ENCODE assay signal across 1 cellular context in the genomic region with DNA sequence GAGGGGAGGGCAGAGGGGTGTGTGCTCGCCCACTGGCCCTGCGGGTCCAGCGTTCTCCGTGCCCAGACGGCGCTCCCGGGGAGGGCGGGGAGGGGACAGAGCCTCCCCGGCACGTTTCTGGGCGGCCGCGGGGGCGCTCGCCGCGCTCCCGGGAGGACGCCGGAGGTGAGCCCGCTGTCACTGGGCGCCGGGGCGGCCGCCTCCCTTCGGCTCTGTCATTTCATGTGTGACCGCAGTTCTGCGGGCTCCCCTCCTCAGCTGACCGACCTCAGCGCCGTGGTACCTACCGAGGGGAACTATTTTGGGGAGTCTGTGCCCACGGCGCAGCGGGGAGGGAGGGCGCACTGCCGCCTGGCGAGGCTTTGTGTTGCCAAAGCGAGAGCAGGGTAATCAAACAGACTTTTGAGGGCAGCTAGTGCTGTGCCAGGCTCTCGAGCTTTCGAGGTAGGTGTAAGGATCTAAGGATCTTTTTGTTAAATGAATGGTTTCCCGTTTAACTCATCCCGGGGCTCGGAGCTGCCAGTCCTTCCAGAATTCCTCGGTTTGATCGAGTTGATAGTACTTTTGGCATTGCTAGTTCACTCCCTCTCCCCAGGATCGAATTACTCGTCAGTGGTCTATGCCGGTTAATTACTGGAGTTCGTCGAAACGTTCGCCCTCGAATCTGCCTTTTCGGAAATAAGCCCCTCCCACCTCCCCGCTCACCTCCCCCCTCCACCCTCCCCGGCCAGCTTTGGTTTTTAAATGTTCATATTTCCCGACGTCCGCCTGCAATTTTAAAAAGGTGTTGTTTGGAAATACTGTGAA.
TF ChIP-seq lines count a peak whose summit lies in the region.

No MANE protein-coding gene starts in this region.

TF ChIP-seq in HepG2, 621 proteins besides CTCF, POLR2A, EP300 and RAD21 (continued from another document and continues in another):
- no peak for TF ChIP-seq MNT (IDR thresholded peaks at IDR 0.05)
- 0 out of 2 replicates have a peak, but pooled peaks have one; percentile 34 for TF ChIP-seq KDM5B (CRISPR knock-in tag; IDR thresholded peaks at IDR 0.05; ENCODE audit: borderline replicate concordance)
- peak; percentile 59; the same call in 1 of the 2 replicates for TF ChIP-seq SIX1 (CRISPR knock-in tag; IDR thresholded peaks at IDR 0.05; ENCODE audit: borderline replicate concordance)
- TF ChIP-seq CCDC6 (CRISPR knock-in tag; IDR thresholded peaks at IDR 0.05) = no peak
- TF ChIP-seq ZNF768 (CRISPR knock-in tag; IDR thresholded peaks at IDR 0.05) = peak; percentile 66; the same call in 1 of the 2 replicates
- TF ChIP-seq, protein P1, sequence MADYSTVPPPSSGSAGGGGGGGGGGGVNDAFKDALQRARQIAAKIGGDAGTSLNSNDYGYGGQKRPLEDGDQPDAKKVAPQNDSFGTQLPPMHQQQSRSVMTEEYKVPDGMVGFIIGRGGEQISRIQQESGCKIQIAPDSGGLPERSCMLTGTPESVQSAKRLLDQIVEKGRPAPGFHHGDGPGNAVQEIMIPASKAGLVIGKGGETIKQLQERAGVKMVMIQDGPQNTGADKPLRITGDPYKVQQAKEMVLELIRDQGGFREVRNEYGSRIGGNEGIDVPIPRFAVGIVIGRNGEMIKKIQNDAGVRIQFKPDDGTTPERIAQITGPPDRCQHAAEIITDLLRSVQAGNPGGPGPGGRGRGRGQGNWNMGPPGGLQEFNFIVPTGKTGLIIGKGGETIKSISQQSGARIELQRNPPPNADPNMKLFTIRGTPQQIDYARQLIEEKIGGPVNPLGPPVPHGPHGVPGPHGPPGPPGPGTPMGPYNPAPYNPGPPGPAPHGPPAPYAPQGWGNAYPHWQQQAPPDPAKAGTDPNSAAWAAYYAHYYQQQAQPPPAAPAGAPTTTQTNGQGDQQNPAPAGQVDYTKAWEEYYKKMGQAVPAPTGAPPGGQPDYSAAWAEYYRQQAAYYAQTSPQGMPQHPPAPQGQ (CRISPR knock-in tag; IDR thresholded peaks at IDR 0.05; ENCODE audit: borderline replicate concordance) = no peak
- TF ChIP-seq ZNF644 (CRISPR knock-in tag; IDR thresholded peaks at IDR 0.05; ENCODE audit: low read depth) = no peak
- TF ChIP-seq FOXA3 (CRISPR knock-in tag; IDR thresholded peaks at IDR 0.05) = 0 out of 2 replicates have a peak, but pooled peaks have one; percentile 23
- TF ChIP-seq, protein P2, sequence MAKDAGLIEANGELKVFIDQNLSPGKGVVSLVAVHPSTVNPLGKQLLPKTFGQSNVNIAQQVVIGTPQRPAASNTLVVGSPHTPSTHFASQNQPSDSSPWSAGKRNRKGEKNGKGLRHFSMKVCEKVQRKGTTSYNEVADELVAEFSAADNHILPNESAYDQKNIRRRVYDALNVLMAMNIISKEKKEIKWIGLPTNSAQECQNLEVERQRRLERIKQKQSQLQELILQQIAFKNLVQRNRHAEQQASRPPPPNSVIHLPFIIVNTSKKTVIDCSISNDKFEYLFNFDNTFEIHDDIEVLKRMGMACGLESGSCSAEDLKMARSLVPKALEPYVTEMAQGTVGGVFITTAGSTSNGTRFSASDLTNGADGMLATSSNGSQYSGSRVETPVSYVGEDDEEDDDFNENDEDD (CRISPR knock-in tag; IDR thresholded peaks at IDR 0.05; ENCODE audit: borderline replicate concordance) = no peak
- TF ChIP-seq ATRX (CRISPR knock-in tag; IDR thresholded peaks at IDR 0.05; ENCODE audit: borderline replicate concordance) = no peak
- TF ChIP-seq KAT8 (CRISPR knock-in tag; IDR thresholded peaks at IDR 0.05) = no peak
- TF ChIP-seq ZNF775 (CRISPR knock-in tag; IDR thresholded peaks at IDR 0.05; ENCODE audit: borderline replicate concordance) = no peak
- TF ChIP-seq ZNF737 (CRISPR knock-in tag; IDR thresholded peaks at IDR 0.05; ENCODE audit: borderline replicate concordance) = no peak
- 0 out of 2 replicates have a peak, but pooled peaks have one; percentile 78 for TF ChIP-seq MYNN (CRISPR knock-in tag; IDR thresholded peaks at IDR 0.05; ENCODE audit: low read depth)
- no peak for TF ChIP-seq ZNF841 (CRISPR knock-in tag; IDR thresholded peaks at IDR 0.05; ENCODE audit: borderline replicate concordance)
- TF ChIP-seq FOXC1 (CRISPR knock-in tag; IDR thresholded peaks at IDR 0.05; ENCODE audit: borderline replicate concordance) = no peak; the same call in 1 of the 2 replicates
- peak; percentile 66; the same call in 1 of the 2 replicates for TF ChIP-seq GABPB1 (CRISPR knock-in tag; IDR thresholded peaks at IDR 0.05)
- 0 out of 2 replicates have a peak, but pooled peaks have one; percentile 34 for TF ChIP-seq RFXAP (CRISPR knock-in tag; IDR thresholded peaks at IDR 0.05; ENCODE audit: borderline replicate concordance)
- TF ChIP-seq ZNF253 (CRISPR knock-in tag; IDR thresholded peaks at IDR 0.05; ENCODE audit: borderline replicate concordance) = no peak
- no peak for TF ChIP-seq NKX3-1 (CRISPR knock-in tag; IDR thresholded peaks at IDR 0.05)
- peak; percentile 21; the same call in 1 of the 2 replicates for TF ChIP-seq THAP11 (CRISPR knock-in tag; IDR thresholded peaks at IDR 0.05)
- TF ChIP-seq ZNF839 (CRISPR knock-in tag; IDR thresholded peaks at IDR 0.05; ENCODE audit: borderline replicate concordance) = no peak
- TF ChIP-seq, protein P3, sequence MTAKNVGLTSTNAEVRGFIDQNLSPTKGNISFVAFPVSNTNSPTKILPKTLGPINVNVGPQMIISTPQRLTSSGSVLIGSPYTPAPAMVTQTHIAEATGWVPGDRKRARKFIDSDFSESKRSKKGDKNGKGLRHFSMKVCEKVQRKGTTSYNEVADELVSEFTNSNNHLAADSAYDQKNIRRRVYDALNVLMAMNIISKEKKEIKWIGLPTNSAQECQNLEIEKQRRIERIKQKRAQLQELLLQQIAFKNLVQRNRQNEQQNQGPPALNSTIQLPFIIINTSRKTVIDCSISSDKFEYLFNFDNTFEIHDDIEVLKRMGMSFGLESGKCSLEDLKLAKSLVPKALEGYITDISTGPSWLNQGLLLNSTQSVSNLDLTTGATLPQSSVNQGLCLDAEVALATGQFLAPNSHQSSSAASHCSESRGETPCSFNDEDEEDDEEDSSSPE (CRISPR knock-in tag; IDR thresholded peaks at IDR 0.05) = 0 out of 2 replicates have a peak, but pooled peaks have one; percentile 26
- no peak for TF ChIP-seq ZNF264 (CRISPR knock-in tag; IDR thresholded peaks at IDR 0.05)
- no peak; the same call in 1 of the 2 replicates for TF ChIP-seq TARDBP (CRISPR knock-in tag; IDR thresholded peaks at IDR 0.05)
- TF ChIP-seq ZFP62 (CRISPR knock-in tag; IDR thresholded peaks at IDR 0.05) = no peak
- peak; percentile 41; the same call in 1 of the 2 replicates for TF ChIP-seq KMT2B (CRISPR knock-in tag; IDR thresholded peaks at IDR 0.05)
- TF ChIP-seq, protein P4, sequence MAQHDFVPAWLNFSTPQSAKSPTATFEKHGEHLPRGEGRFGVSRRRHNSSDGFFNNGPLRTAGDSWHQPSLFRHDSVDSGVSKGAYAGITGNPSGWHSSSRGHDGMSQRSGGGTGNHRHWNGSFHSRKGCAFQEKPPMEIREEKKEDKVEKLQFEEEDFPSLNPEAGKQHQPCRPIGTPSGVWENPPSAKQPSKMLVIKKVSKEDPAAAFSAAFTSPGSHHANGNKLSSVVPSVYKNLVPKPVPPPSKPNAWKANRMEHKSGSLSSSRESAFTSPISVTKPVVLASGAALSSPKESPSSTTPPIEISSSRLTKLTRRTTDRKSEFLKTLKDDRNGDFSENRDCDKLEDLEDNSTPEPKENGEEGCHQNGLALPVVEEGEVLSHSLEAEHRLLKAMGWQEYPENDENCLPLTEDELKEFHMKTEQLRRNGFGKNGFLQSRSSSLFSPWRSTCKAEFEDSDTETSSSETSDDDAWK (CRISPR knock-in tag; IDR thresholded peaks at IDR 0.05) = no peak
- no peak for TF ChIP-seq GATA4 (IDR thresholded peaks at IDR 0.05; ENCODE audit: borderline replicate concordance, low read depth)
- 0 out of 2 replicates have a peak, but pooled peaks have one; percentile 50 for TF ChIP-seq CBFB (CRISPR knock-in tag; IDR thresholded peaks at IDR 0.05)
- peak; percentile 12 for TF ChIP-seq SRSF1 (optimal IDR thresholded peaks at IDR 0.05; ENCODE audit: low read depth, low read length)
- no peak for TF ChIP-seq ZNF703 (CRISPR knock-in tag; IDR thresholded peaks at IDR 0.05; ENCODE audit: borderline replicate concordance)
- peak; percentile 60 for TF ChIP-seq ZBTB14 (CRISPR knock-in tag; IDR thresholded peaks at IDR 0.05)
- no peak for TF ChIP-seq ZNF224 (CRISPR knock-in tag; IDR thresholded peaks at IDR 0.05)
- TF ChIP-seq TBX2 (CRISPR knock-in tag; IDR thresholded peaks at IDR 0.05; ENCODE audit: borderline replicate concordance) = peak; percentile 31; the same call in 1 of the 2 replicates
- TF ChIP-seq ZBTB38 (CRISPR knock-in tag; IDR thresholded peaks at IDR 0.05) = peak; percentile 49; the same call in 1 of the 2 replicates
- TF ChIP-seq STAT5B (CRISPR knock-in tag; IDR thresholded peaks at IDR 0.05) = no peak
- TF ChIP-seq SETDB1 (CRISPR knock-in tag; IDR thresholded peaks at IDR 0.05; ENCODE audit: borderline replicate concordance) = no peak
- no peak for TF ChIP-seq ZNF484 (CRISPR knock-in tag; IDR thresholded peaks at IDR 0.05; ENCODE audit: borderline replicate concordance, low read depth)
- no peak; the same call in 1 of the 2 replicates for TF ChIP-seq AFF4 (CRISPR knock-in tag; IDR thresholded peaks at IDR 0.05)
- TF ChIP-seq IRF9 (CRISPR knock-in tag; IDR thresholded peaks at IDR 0.05; ENCODE audit: borderline replicate concordance) = 0 out of 2 replicates have a peak, but pooled peaks have one; percentile 36
- TF ChIP-seq PHF8 (CRISPR knock-in tag; IDR thresholded peaks at IDR 0.05) = peak; percentile 64
- TF ChIP-seq RXRA (CRISPR knock-in tag; IDR thresholded peaks at IDR 0.05) = peak; percentile 43; the same call in 1 of the 2 replicates
- TF ChIP-seq GLI4 (CRISPR knock-in tag; IDR thresholded peaks at IDR 0.05; ENCODE audit: borderline replicate concordance) = no peak
- TF ChIP-seq KDM6A (CRISPR knock-in tag; IDR thresholded peaks at IDR 0.05; ENCODE audit: low read depth) = no peak
- TF ChIP-seq, protein P5, sequence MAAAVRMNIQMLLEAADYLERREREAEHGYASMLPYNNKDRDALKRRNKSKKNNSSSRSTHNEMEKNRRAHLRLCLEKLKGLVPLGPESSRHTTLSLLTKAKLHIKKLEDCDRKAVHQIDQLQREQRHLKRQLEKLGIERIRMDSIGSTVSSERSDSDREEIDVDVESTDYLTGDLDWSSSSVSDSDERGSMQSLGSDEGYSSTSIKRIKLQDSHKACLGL (CRISPR knock-in tag; IDR thresholded peaks at IDR 0.05) = no peak
- peak; percentile 41 for TF ChIP-seq RBM39 (IDR thresholded peaks at IDR 0.05; ENCODE audit: low read depth, low read length, poor library complexity, severe bottlenecking)
- TF ChIP-seq IKZF4 (CRISPR knock-in tag; IDR thresholded peaks at IDR 0.05; ENCODE audit: borderline replicate concordance, low read depth, not compliant biosample characterization) = no peak
